ENCODE assay signal across 18 cellular contexts in genomic region chr1:226977288-226977972, GRCh38. TPM values are rescaled to one million over a fixed set of nuclear protein-coding genes. Genes with fewer than 3 reads are reported as not detected.
A peak's percentile ranks its signal among the peaks of the same experiment; 100 is the strongest.
DNase-seq lines count a peak whose midpoint lies in the region; ATAC-seq, FAIRE-seq and TF ChIP-seq lines count a peak whose summit lies in the region.
"Had no signal": no experiment of that assay in that cellular context is flagged by ENCODE, and none has a peak within 500 bp of the region (broad histone marks: within the 10 kb centered on the region; RNA-seq: fewer than 3 reads in every experiment).

No MANE protein-coding gene starts in this region.

- no peak overlapping the region for H3K4me3 ChIP-seq in left ventricle myocardium inferior
- no peak overlapping the region for H3K4me3 ChIP-seq in kidney (ENCODE audit: low read length in 2 of 2)
- H3K4me3 ChIP-seq: K562 had no signal

- H3K4me3 Mint-ChIP-seq in osteocyte (ENCODE audit: unreplicated experiment): no peak overlapping the region
- no peak overlapping the region for H3K4me3 Mint-ChIP-seq in type B pancreatic cell
- H3K4me3 Mint-ChIP-seq: CD14-positive monocyte had no signal

- H3K9me3 Mint-ChIP-seq in osteocyte (ENCODE audit: unreplicated experiment): no peaks in the 10 kb centered on the region
- H3K9me3 Mint-ChIP-seq in type B pancreatic cell: no peaks in the 10 kb centered on the region
- H3K9me3 Mint-ChIP-seq: CD14-positive monocyte had no signal

- H3K9me3 ChIP-seq in left ventricle myocardium inferior (replicated peaks) (no peaks in the 10 kb centered on the region), kidney (ENCODE audit: control insufficient read depth in 1 of 2, low read length in 2 of 2) (no peaks in the 10 kb centered on the region)

- H3K27ac Mint-ChIP-seq in osteocyte (ENCODE audit: unreplicated experiment) (no peak overlapping the region), type B pancreatic cell (no peak overlapping the region)

- H3K27me3 Mint-ChIP-seq in osteocyte (ENCODE audit: unreplicated experiment) (no peaks in the 10 kb centered on the region), type B pancreatic cell (no peaks in the 10 kb centered on the region)

- ATAC-seq in Right ventricle myocardium superior (ENCODE audit: poor library complexity): no peak
- ATAC-seq: K562 had no signal

- no peak overlapping the region for H3K9ac ChIP-seq in kidney (ENCODE audit: low read length in 2 of 2)

- no peaks in the 10 kb centered on the region for H3K27me3 ChIP-seq in left ventricle myocardium inferior (ENCODE audit: low read depth)

- DNase-seq in left ventricle myocardium inferior (no peak), Right ventricle myocardium superior (no peak), kidney (peak; percentile 61), osteocyte (ENCODE audit: extremely low spot score, unreplicated experiment) (peak; percentile 78), type B pancreatic cell (ENCODE audit: extremely low spot score, unreplicated experiment) (peak; percentile 60), GM19239 (ENCODE audit: insufficient read length, low spot score) (no peak), C1 segment of cervical spinal cord (lab: John Stamatoyannopoulos, UW) (no peak), NAMALWA (ENCODE audit: low spot score) (no peak)
- DNase-seq: ACHN, DND-41, NCI-H1694 treated with DMSO at 0.1 percent for 48 hours, NCI-H2107, NCI-H510A treated with DMSO at 0.1 percent for 48 hours, NCI-H774, OCI-M1 had no signal

- FAIRE-seq in kidney (lab: Jason Lieb, UNC): no peak
- no peak for FAIRE-seq in GM19239 (lab: Jason Lieb, UNC)
- FAIRE-seq: G401.6, K562 had no signal

- TF ChIP-seq CTCF in left ventricle myocardium inferior (IDR thresholded peaks at IDR 0.05; ENCODE audit: borderline replicate concordance): no peak
- TF ChIP-seq CTCF in kidney (IDR thresholded peaks at IDR 0.05; ENCODE audit: borderline replicate concordance, extremely low read depth, insufficient read depth): no peak
- no peak for TF ChIP-seq CTCF in osteocyte (IDR thresholded peaks at IDR 0.05)
- TF ChIP-seq CTCF in type B pancreatic cell (conservative IDR thresholded peaks at IDR 0.05): no peak

- H3K36me3 Mint-ChIP-seq in osteocyte (ENCODE audit: unreplicated experiment) (no peaks in the 10 kb centered on the region), type B pancreatic cell (no peaks in the 10 kb centered on the region)

- intact Hi-C loops in left ventricle myocardium inferior (cut with micrococcal nuclease) (no loop called here), Right ventricle myocardium superior (cut with DNase I) (loop anchor here (5.0 kb wide), 2 partner anchors 35 to 55 kb away; partner anchors contain the start of gene COQ8A), kidney (cut with DNase I) (no loop called here)

- peaks cover 20% of the 10 kb centered on the region for H3K36me3 ChIP-seq in left ventricle myocardium inferior
- no peaks in the 10 kb centered on the region for H3K36me3 ChIP-seq in kidney (ENCODE audit: control insufficient read depth in 1 of 2, insufficient read depth in 2 of 2, low read length in 2 of 2)

- H3K4me1 Mint-ChIP-seq in osteocyte (ENCODE audit: unreplicated experiment): peaks cover 25% of the 10 kb centered on the region
- peaks cover 17% of the 10 kb centered on the region for H3K4me1 Mint-ChIP-seq in type B pancreatic cell (ENCODE audit: unreplicated experiment)

- peak overlapping the region; percentile 96 for H3K27ac ChIP-seq in left ventricle myocardium inferior (replicated peaks)
- no peak overlapping the region for H3K27ac ChIP-seq in kidney (ENCODE audit: low read depth in 2 of 2, low read length in 2 of 2)

- H3K4me1 ChIP-seq in left ventricle myocardium inferior: peaks cover 94% of the 10 kb centered on the region
- H3K4me1 ChIP-seq in kidney (ENCODE audit: control insufficient read depth in 1 of 2, insufficient read depth in 1 of 2, low read depth in 1 of 2, low read length in 2 of 2): peaks cover 22 to 28% of the 10 kb centered on the region in 2 donors

RNA-seq across cellular contexts. Expression of gene COQ8A, which starts 37.3 kb away (rescaled TPM):
- total RNA-seq in left ventricle myocardium inferior: 357 TPM
- total RNA-seq in Right ventricle myocardium superior: 393 TPM
- total RNA-seq in kidney: 29.4 TPM
- polyA plus RNA-seq in kidney (ENCODE audit: insufficient read depth, low read depth, low replicate concordance): 44.1 TPM
- 16.0 and 16.2 TPM in 2 replicates for total RNA-seq in osteocyte
- total RNA-seq in type B pancreatic cell (ENCODE audit: low replicate concordance): 21.0 and 29.7 TPM in 2 replicates

Comparison
In these comparisons a context has a peak if more than half of its experiments do, and no peak if none do; other contexts are left out.
1. DNase-seq: peak in kidney (single experiment), osteocyte (single experiment) and type B pancreatic cell (single experiment); none in left ventricle myocardium inferior (single experiment), Right ventricle myocardium superior (single experiment), GM19239 (single experiment), C1 segment of cervical spinal cord (0 of 14) and NAMALWA (single experiment).
2. RNA of gene COQ8A, which starts 37.3 kb away (total RNA-seq): 393 TPM in Right ventricle myocardium superior (single experiment) and 357 TPM in left ventricle myocardium inferior (single experiment); 21.0 to 29.7 TPM in type B pancreatic cell, 29.4 TPM in kidney (single experiment) and 16.0 to 16.2 TPM in osteocyte; every median in the first group is over 10 times any median in the second.